ENCODE assay signal across 22 cellular contexts in the genomic region with DNA sequence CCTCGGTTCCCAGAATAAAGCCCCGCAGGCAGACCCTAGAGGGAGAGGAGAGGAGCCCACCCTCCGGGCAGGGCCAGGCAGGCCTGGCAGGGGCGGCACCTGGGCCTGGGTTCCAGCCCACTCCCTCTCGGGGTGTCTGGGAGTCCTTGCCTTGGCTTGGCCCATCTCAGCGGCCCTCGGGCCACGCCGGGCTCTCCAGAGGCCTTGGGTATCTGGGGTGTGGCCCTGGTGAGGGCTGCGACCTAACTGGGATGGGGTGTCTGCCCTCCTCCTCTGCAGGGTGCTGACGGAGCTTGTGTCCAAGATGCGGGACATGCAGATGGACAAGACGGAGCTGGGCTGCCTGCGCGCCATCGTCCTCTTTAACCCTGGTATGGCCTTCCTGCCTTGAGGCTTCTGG.
DNase-seq lines count a peak whose midpoint lies in the region; ATAC-seq and TF ChIP-seq lines count a peak whose summit lies in the region.
"Had no signal": no experiment of that assay in that cellular context is flagged by ENCODE, and none has a peak within 500 bp of the region (broad histone marks: within the 10 kb centered on the region; RNA-seq: fewer than 3 reads in every experiment).

No MANE protein-coding gene starts in this region.

- TF ChIP-seq POLR2A in heart left ventricle (IDR thresholded peaks at IDR 0.05) (no peak), stomach (IDR thresholded peaks at IDR 0.05) (no peak)

- no peaks in the 10 kb centered on the region for H3K36me3 Mint-ChIP-seq in neural crest cell (ENCODE audit: low read depth)

- ATAC-seq in heart left ventricle = no peak
- ATAC-seq in GM19035 (IDR thresholded peaks at IDR 0.05; ENCODE audit: unreplicated experiment) = no peak
- ATAC-seq in left cardiac atrium = no peak
- no peak for ATAC-seq in GM19452 (IDR thresholded peaks at IDR 0.05; ENCODE audit: unreplicated experiment)
- ATAC-seq: activated CD4-positive, alpha-beta T cell treated with anti-CD3 and anti-CD28 coated beads for 36 hours; stimulated activated naive CD8-positive, alpha-beta T cell treated with anti-CD3 and anti-CD28 coated beads, Interleukin-15, Interleukin-2, amounts not matched to agents 100 U/mL and 50 U/mL, for 24 hours had no signal

- WGBS in heart left ventricle, 4 donors = 76 to 91% (median 86%) methylated on average over 7 to 16 of the region's 16 CpGs
- WGBS in stomach, 5 donors = 68 to 89% (median 84%) methylated on average over 7 to 16 of the region's 16 CpGs

- H3K36me3 ChIP-seq in left ventricle myocardium inferior (peaks cover 53% of the 10 kb centered on the region), heart left ventricle (peaks cover 0 to 61% (median 32%) of the 10 kb centered on the region in 9 donors), stomach (peaks cover 20 to 67% (median 62%) of the 10 kb centered on the region in 4 donors)

- peaks cover 11% of the 10 kb centered on the region for H3K4me1 Mint-ChIP-seq in neural crest cell
- H3K4me1 Mint-ChIP-seq: activated CD4-positive, alpha-beta T cell treated with anti-CD3 and anti-CD28 coated beads for 36 hours; central memory CD8-positive, alpha-beta T cell; memory B cell had no signal

- H3K27ac ChIP-seq in left ventricle myocardium inferior (replicated peaks) (peak overlapping the region; percentile 96), heart left ventricle (peak overlapping the region in 2 of 12 donors; percentile 19 to 87), stomach (peak overlapping the region in 3 of 5 donors; percentile 87 to 91 (median 91))
- H3K27ac ChIP-seq: 22Rv1, neutrophil had no signal

- H3K4me1 ChIP-seq in left ventricle myocardium inferior = peaks cover 65% of the 10 kb centered on the region
- peaks cover 4 to 61% (median 47%) of the 10 kb centered on the region in 12 donors for H3K4me1 ChIP-seq in heart left ventricle
- peaks cover 49 to 62% (median 59%) of the 10 kb centered on the region in 4 donors for H3K4me1 ChIP-seq in stomach

- H3K27ac Mint-ChIP-seq in neural crest cell (ENCODE audit: unreplicated experiment) = peak overlapping the region; percentile 50
- H3K27ac Mint-ChIP-seq: activated CD4-positive, alpha-beta T cell treated with anti-CD3 and anti-CD28 coated beads for 36 hours; activated T-cell treated with anti-CD3 and anti-CD28 coated beads, Interleukin-2, amount 50 U/mL, for 24 hours; T-helper 2 cell treated with Interferon-gamma antibody and Interleukin-4, amounts not matched to agents 5 μg/mL and 100 μg/mL, for 36 hours; type B pancreatic cell had no signal

- DNase-seq in left ventricle myocardium inferior = no peak
- no peak for DNase-seq in heart left ventricle
- DNase-seq in neural crest cell (ENCODE audit: low read depth, low spot score) = no peak
- no peak for DNase-seq in stomach
- no peak for DNase-seq in head of caudate nucleus
- no peak for DNase-seq in left cardiac atrium
- DNase-seq: activated CD4-positive, alpha-beta T cell treated with anti-CD3 and anti-CD28 coated beads for 36 hours; activated gamma-delta T cell; activated T-cell treated with anti-CD3 and anti-CD28 coated beads, Interleukin-2, amount 50 U/mL, for 24 hours; DND-41; HCEC 1CT; Kasumi-1; MV-4-11; stimulated activated naive CD8-positive, alpha-beta T cell treated with anti-CD3 and anti-CD28 coated beads, Interleukin-15, Interleukin-2, amounts not matched to agents 100 U/mL and 50 U/mL, for 24 hours had no signal

- H3K4me3 ChIP-seq in left ventricle myocardium inferior (no peak overlapping the region), heart left ventricle (no peak overlapping the region), stomach (no peak overlapping the region)

- no peak for TF ChIP-seq EP300 in stomach (IDR thresholded peaks at IDR 0.05)

- no peak for TF ChIP-seq CTCF in left ventricle myocardium inferior (IDR thresholded peaks at IDR 0.05; ENCODE audit: borderline replicate concordance)
- TF ChIP-seq CTCF in heart left ventricle (IDR thresholded peaks at IDR 0.05) = no peak
- TF ChIP-seq CTCF in neural crest cell (conservative IDR thresholded peaks at IDR 0.05) = no peak
- TF ChIP-seq CTCF in stomach (IDR thresholded peaks at IDR 0.05) = no peak

- intact Hi-C loops in left ventricle myocardium inferior (cut with micrococcal nuclease) = no loop called here
- intact Hi-C loops in heart left ventricle (cut with DNase I) = loop anchor here in 7 of 10 donors (2.0 to 10.0 kb wide), 7 partner anchors 51 to 109 kb away; a partner anchor contains a TSS
- intact Hi-C loops in stomach (cut with DNase I; ENCODE audit: low total_unique reads) = loop anchor here (10.0 kb wide), 1 partner anchor 97 kb away; no protein-coding TSS in a partner anchor
- intact Hi-C loops in head of caudate nucleus (cut with DNase I) = no loop called here
- intact Hi-C loops in left cardiac atrium (cut with DNase I) = loop anchor here in 1 of 2 donors (5.0 kb wide), 1 partner anchor 104 kb away; a partner anchor contains a TSS

- no peaks in the 10 kb centered on the region for H3K27me3 ChIP-seq in left ventricle myocardium inferior (ENCODE audit: low read depth)
- no peaks in the 10 kb centered on the region for H3K27me3 ChIP-seq in heart left ventricle
- H3K27me3 ChIP-seq in stomach = no peaks in the 10 kb centered on the region
- H3K27me3 ChIP-seq: neutrophil had no signal

- no peaks in the 10 kb centered on the region for H3K27me3 Mint-ChIP-seq in neural crest cell (ENCODE audit: low read depth)
- H3K27me3 Mint-ChIP-seq: activated CD4-positive, alpha-beta T cell treated with anti-CD3 and anti-CD28 coated beads for 36 hours; activated T-cell treated with anti-CD3 and anti-CD28 coated beads, Interleukin-2, amount 50 U/mL, for 24 hours; central memory CD8-positive, alpha-beta T cell; memory B cell; type B pancreatic cell had no signal

- H3K9me3 ChIP-seq in left ventricle myocardium inferior (replicated peaks) (no peaks in the 10 kb centered on the region), heart left ventricle (no peaks in the 10 kb centered on the region), stomach (no peaks in the 10 kb centered on the region)
- H3K9me3 ChIP-seq: neutrophil had no signal

- no peak overlapping the region for H3K4me3 Mint-ChIP-seq in neural crest cell
- H3K4me3 Mint-ChIP-seq: activated CD4-positive, alpha-beta T cell treated with anti-CD3 and anti-CD28 coated beads for 36 hours; activated T-cell treated with anti-CD3 and anti-CD28 coated beads, Interleukin-2, amount 50 U/mL, for 24 hours; central memory CD8-positive, alpha-beta T cell; memory B cell; T-helper 2 cell treated with Interferon-gamma antibody and Interleukin-4, amounts not matched to agents 5 μg/mL and 100 μg/mL, for 36 hours; type B pancreatic cell had no signal

- no peaks in the 10 kb centered on the region for H3K9me3 Mint-ChIP-seq in neural crest cell
- H3K9me3 Mint-ChIP-seq: activated T-cell treated with anti-CD3 and anti-CD28 coated beads, Interleukin-2, amount 50 U/mL, for 24 hours; central memory CD8-positive, alpha-beta T cell; memory B cell; T-helper 2 cell treated with Interferon-gamma antibody and Interleukin-4, amounts not matched to agents 5 μg/mL and 100 μg/mL, for 36 hours; type B pancreatic cell had no signal

Comparison
In these comparisons a context has a peak if more than half of its experiments do, and no peak if none do; other contexts are left out.
1. intact Hi-C loops: an anchor here in heart left ventricle (2.0 to 10.0 kb wide) and stomach (10.0 kb wide); none called in left ventricle myocardium inferior and head of caudate nucleus.